In genomic region chr17:77119668-77120301, GRCh38 we compare ENCODE assay signal across 2 cellular contexts.
TF ChIP-seq lines count a peak whose summit lies in the region.

No MANE protein-coding gene starts in this region.

TF ChIP-seq in A549, 52 proteins besides CTCF, POLR2A, EP300 and RAD21:
- no peak for TF ChIP-seq KDM5A (IDR thresholded peaks at IDR 0.05)
- no peak for TF ChIP-seq MAX (IDR thresholded peaks at IDR 0.05)
- TF ChIP-seq HOXB13 (CRISPR knock-in tag; IDR thresholded peaks at IDR 0.05; ENCODE audit: low read depth) = no peak
- TF ChIP-seq TFCP2L1 (CRISPR knock-in tag; IDR thresholded peaks at IDR 0.05) = no peak
- TF ChIP-seq JUNB (IDR thresholded peaks at IDR 0.05) = no peak
- no peak for TF ChIP-seq MYC (IDR thresholded peaks at IDR 0.05; ENCODE audit: borderline replicate concordance, low read length)
- no peak for TF ChIP-seq BCL3 (IDR thresholded peaks at IDR 0.05)
- TF ChIP-seq ZNF302 (CRISPR knock-in tag; IDR thresholded peaks at IDR 0.05) = no peak
- no peak for TF ChIP-seq PHF8 (IDR thresholded peaks at IDR 0.05; ENCODE audit: borderline replicate concordance, low read depth)
- TF ChIP-seq ZSCAN20 (CRISPR knock-in tag; IDR thresholded peaks at IDR 0.05) = no peak
- TF ChIP-seq NPAS2 (CRISPR knock-in tag; IDR thresholded peaks at IDR 0.05; ENCODE audit: borderline replicate concordance) = no peak
- no peak for TF ChIP-seq CHD2 (IDR thresholded peaks at IDR 0.05; ENCODE audit: low read length, partially characterized antibody)
- no peak for TF ChIP-seq NFE2L2 (conservative IDR thresholded peaks at IDR 0.05; ENCODE audit: low read length)
- no peak for TF ChIP-seq FOXS1 (CRISPR knock-in tag; IDR thresholded peaks at IDR 0.05)
- no peak for TF ChIP-seq HDAC2 (IDR thresholded peaks at IDR 0.05)

TF ChIP-seq in HEK293, 187 proteins besides CTCF, POLR2A, EP300 and RAD21:
- TF ChIP-seq EGR2 (tag by site-specific recombination; IDR thresholded peaks at IDR 0.05; ENCODE audit: low read depth) (0 out of 2 replicates have a peak, but pooled peaks have one; percentile 40), KLF10 (tag by site-specific recombination; IDR thresholded peaks at IDR 0.05) (no peak), IKZF3 (tag by site-specific recombination; IDR thresholded peaks at IDR 0.05) (0 out of 2 replicates have a peak, but pooled peaks have one; percentile 23)
